Comparison of ENCODE assay signal across 1 cellular context in genomic region chr4:119955256-119955655, GRCh38.
TF ChIP-seq lines count a peak whose summit lies in the region.

No MANE protein-coding gene starts in this region.

TF ChIP-seq in GM23338, 12 proteins besides CTCF, POLR2A, EP300 and RAD21 (continued from another document):
- no peak for TF ChIP-seq ETS1 (IDR thresholded peaks at IDR 0.05)
- no peak for TF ChIP-seq ZNF331 (CRISPR knock-in tag; IDR thresholded peaks at IDR 0.05; ENCODE audit: low read depth)
- no peak for TF ChIP-seq JUNB (IDR thresholded peaks at IDR 0.05; ENCODE audit: unreplicated experiment)
- TF ChIP-seq EZH2 (IDR thresholded peaks at IDR 0.05; ENCODE audit: low read depth, unreplicated experiment), result no peak
- no peak for TF ChIP-seq ZNF114 (CRISPR knock-in tag; IDR thresholded peaks at IDR 0.05)
- no peak for TF ChIP-seq POLR2AphosphoS5 (IDR thresholded peaks at IDR 0.05; ENCODE audit: low read depth)
- TF ChIP-seq EZH2phosphoT487 (IDR thresholded peaks at IDR 0.05; ENCODE audit: unreplicated experiment), result no peak
